In the genomic region with DNA sequence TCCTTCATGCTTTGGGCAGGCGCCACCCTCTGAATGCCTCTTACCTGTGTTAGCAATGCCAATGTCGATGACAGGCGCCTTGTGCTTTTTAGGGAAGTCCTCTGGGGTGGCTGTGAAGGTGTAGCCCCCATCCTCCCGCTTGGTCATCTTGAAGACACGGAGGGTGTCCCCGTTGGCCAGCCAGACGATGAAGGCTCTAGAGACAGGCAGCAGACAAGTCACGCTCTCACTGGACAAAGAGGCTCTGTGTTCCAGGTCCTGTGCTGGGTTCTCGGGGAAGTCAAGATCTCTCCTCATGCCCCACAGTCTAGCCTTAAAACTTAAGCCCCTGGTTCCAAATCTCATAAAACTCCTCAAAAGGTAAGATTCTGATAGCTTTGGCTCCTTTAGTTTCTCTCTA, we compare ENCODE assay signal across 16 cellular contexts. TPM values are rescaled to one million over a fixed set of nuclear protein-coding genes. Genes with fewer than 3 reads are reported as not detected.
DNase-seq lines count a peak whose midpoint lies in the region; ATAC-seq and FAIRE-seq lines count a peak whose summit lies in the region.
"Had no signal": no experiment of that assay in that cellular context is flagged by ENCODE, and none has a peak within 500 bp of the region (broad histone marks: within the 10 kb centered on the region; RNA-seq: fewer than 3 reads in every experiment).

No MANE protein-coding gene starts in this region.

- H3K27me3 Mint-ChIP-seq in activated naive CD8-positive, alpha-beta T cell treated with anti-CD3 and anti-CD28 coated beads, Interleukin-2, amount 50 U/mL, for 24 hours: no peaks in the 10 kb centered on the region
- H3K27me3 Mint-ChIP-seq in activated naive CD8-positive, alpha-beta T cell treated with anti-CD3 and anti-CD28 coated beads for 36 hours: no peaks in the 10 kb centered on the region
- H3K27me3 Mint-ChIP-seq: CD8-positive, alpha-beta memory T cell had no signal

- H3K27ac Mint-ChIP-seq in activated naive CD8-positive, alpha-beta T cell treated with anti-CD3 and anti-CD28 coated beads, Interleukin-2, amount 50 U/mL, for 24 hours: peak overlapping the region; percentile 18
- no peak overlapping the region for H3K27ac Mint-ChIP-seq in activated naive CD8-positive, alpha-beta T cell treated with anti-CD3 and anti-CD28 coated beads for 36 hours

- H3K4me3 Mint-ChIP-seq in activated naive CD8-positive, alpha-beta T cell treated with anti-CD3 and anti-CD28 coated beads, Interleukin-2, amount 50 U/mL, for 24 hours: no peak overlapping the region
- H3K4me3 Mint-ChIP-seq in activated naive CD8-positive, alpha-beta T cell treated with anti-CD3 and anti-CD28 coated beads for 36 hours: no peak overlapping the region

- no peak for DNase-seq in activated naive CD8-positive, alpha-beta T cell treated with anti-CD3 and anti-CD28 coated beads, Interleukin-2, amount 50 U/mL, for 24 hours
- DNase-seq in activated naive CD8-positive, alpha-beta T cell treated with anti-CD3 and anti-CD28 coated beads for 36 hours: no peak
- peak; percentile 40 for DNase-seq in SK-MEL-5 (ENCODE audit: low read depth, low spot score)
- peak; percentile 28 for DNase-seq in medulla oblongata (ENCODE audit: extremely low spot score)
- DNase-seq in NCI-H510A (lab: John Stamatoyannopoulos, UW): no peak
- no peak for DNase-seq in RCC 7860 (ENCODE audit: low spot score)
- DNase-seq: 8988T; AML-193; Caco-2; CD8-positive, alpha-beta memory T cell; DND-41; GDM1; GOT3 had no signal

- peaks cover 23% of the 10 kb centered on the region for H3K4me1 Mint-ChIP-seq in activated naive CD8-positive, alpha-beta T cell treated with anti-CD3 and anti-CD28 coated beads, Interleukin-2, amount 50 U/mL, for 24 hours
- peaks cover 13% of the 10 kb centered on the region for H3K4me1 Mint-ChIP-seq in activated naive CD8-positive, alpha-beta T cell treated with anti-CD3 and anti-CD28 coated beads for 36 hours

- in situ Hi-C loops in SK-MEL-5 (cut with HindIII; ENCODE audit: low pct_unique_long_range_greater_than_20kb, low sequenced_read_pairs): no loop called here

- H3K36me3 Mint-ChIP-seq in activated naive CD8-positive, alpha-beta T cell treated with anti-CD3 and anti-CD28 coated beads, Interleukin-2, amount 50 U/mL, for 24 hours (ENCODE audit: low read depth): peaks cover 43% of the 10 kb centered on the region
- peaks cover 26% of the 10 kb centered on the region for H3K36me3 Mint-ChIP-seq in activated naive CD8-positive, alpha-beta T cell treated with anti-CD3 and anti-CD28 coated beads for 36 hours

- no peak for ATAC-seq in activated naive CD8-positive, alpha-beta T cell treated with anti-CD3 and anti-CD28 coated beads, Interleukin-2, amount 50 U/mL, for 24 hours
- no peak for ATAC-seq in HG02870 (IDR thresholded peaks at IDR 0.05; ENCODE audit: unreplicated experiment)

- FAIRE-seq in RCC 7860 (lab: Jason Lieb, UNC): no peak
- FAIRE-seq: GM12892 had no signal

- no peaks in the 10 kb centered on the region for H3K9me3 Mint-ChIP-seq in activated naive CD8-positive, alpha-beta T cell treated with anti-CD3 and anti-CD28 coated beads, Interleukin-2, amount 50 U/mL, for 24 hours
- no peaks in the 10 kb centered on the region for H3K9me3 Mint-ChIP-seq in activated naive CD8-positive, alpha-beta T cell treated with anti-CD3 and anti-CD28 coated beads for 36 hours
- H3K9me3 Mint-ChIP-seq: CD8-positive, alpha-beta memory T cell had no signal

RNA-seq across cellular contexts. Expression of gene TBL2, which starts 5.1 kb away (rescaled TPM):
- 10 to 100 TPM; 30.4 to 32.2 TPM for total RNA-seq in activated naive CD8-positive, alpha-beta T cell treated with anti-CD3 and anti-CD28 coated beads for 36 hours
- 139 and 161 TPM in 2 replicates for total RNA-seq in SK-MEL-5 (2014; rRNA removed; shearing (Covaris generic))
- 90.1 and 99.7 TPM in 2 replicates for polyA plus RNA-seq in SK-MEL-5 (2015; cell fraction: cytosol; rRNA removed)
- polyA plus RNA-seq in SK-MEL-5 (2015; cell fraction: nucleus; rRNA removed): 62.8 and 70.5 TPM in 2 replicates

RNA-seq across cellular contexts. Expression of gene BCL7B, which starts 15.8 kb away (rescaled TPM):
- 10 to 100 TPM; 65.6 to 66.2 TPM for total RNA-seq in activated naive CD8-positive, alpha-beta T cell treated with anti-CD3 and anti-CD28 coated beads for 36 hours
- 22.9 and 23.0 TPM in 2 replicates for total RNA-seq in SK-MEL-5 (2014; rRNA removed; shearing (Covaris generic))
- 85.8 and 86.9 TPM in 2 replicates for polyA plus RNA-seq in SK-MEL-5 (2015; cell fraction: cytosol; rRNA removed)
- 41.2 and 47.0 TPM in 2 replicates for polyA plus RNA-seq in SK-MEL-5 (2015; cell fraction: nucleus; rRNA removed)

RNA-seq across cellular contexts. Expression of gene MLXIPL, which starts 51.0 kb away (rescaled TPM):
- not detected for total RNA-seq in activated naive CD8-positive, alpha-beta T cell treated with anti-CD3 and anti-CD28 coated beads for 36 hours
- 0.03 TPM in 1 of 2 replicates, not detected in the other for total RNA-seq in SK-MEL-5 (2014; rRNA removed; shearing (Covaris generic))
- 0.18 TPM in 1 of 2 replicates, not detected in the other for polyA plus RNA-seq in SK-MEL-5 (2015; cell fraction: cytosol; rRNA removed)
- polyA plus RNA-seq in SK-MEL-5 (2015; cell fraction: nucleus; rRNA removed): 5.9 and 6.3 TPM in 2 replicates
- total RNA-seq: CD8-positive, alpha-beta memory T cell; HT1080 had no signal
- polyA plus RNA-seq: CD8-positive, alpha-beta memory T cell had no signal

RNA-seq across cellular contexts. Expression of gene BAZ1B, which starts 51.2 kb away (rescaled TPM):
- 100 to 1,000 TPM; 107 to 108 TPM for total RNA-seq in activated naive CD8-positive, alpha-beta T cell treated with anti-CD3 and anti-CD28 coated beads for 36 hours
- 71.4 and 79.5 TPM in 2 replicates for total RNA-seq in SK-MEL-5 (2014; rRNA removed; shearing (Covaris generic))
- 56.8 and 79.0 TPM in 2 replicates for polyA plus RNA-seq in SK-MEL-5 (2015; cell fraction: cytosol; rRNA removed)
- polyA plus RNA-seq in SK-MEL-5 (2015; cell fraction: nucleus; rRNA removed): 40.7 and 48.4 TPM in 2 replicates

Comparison
In these comparisons a context has a peak if more than half of its experiments do, and no peak if none do; other contexts are left out.
1. DNase-seq: peak in SK-MEL-5 (single experiment) and medulla oblongata (single experiment); none in activated naive CD8-positive, alpha-beta T cell treated with anti-CD3 and anti-CD28 coated beads, Interleukin-2, amount 50 U/mL, for 24 hours (single experiment), activated naive CD8-positive, alpha-beta T cell treated with anti-CD3 and anti-CD28 coated beads for 36 hours (single experiment), NCI-H510A (single experiment) and RCC 7860 (single experiment).